Comparison of ENCODE assay signal across 6 cellular contexts in the genomic region with DNA sequence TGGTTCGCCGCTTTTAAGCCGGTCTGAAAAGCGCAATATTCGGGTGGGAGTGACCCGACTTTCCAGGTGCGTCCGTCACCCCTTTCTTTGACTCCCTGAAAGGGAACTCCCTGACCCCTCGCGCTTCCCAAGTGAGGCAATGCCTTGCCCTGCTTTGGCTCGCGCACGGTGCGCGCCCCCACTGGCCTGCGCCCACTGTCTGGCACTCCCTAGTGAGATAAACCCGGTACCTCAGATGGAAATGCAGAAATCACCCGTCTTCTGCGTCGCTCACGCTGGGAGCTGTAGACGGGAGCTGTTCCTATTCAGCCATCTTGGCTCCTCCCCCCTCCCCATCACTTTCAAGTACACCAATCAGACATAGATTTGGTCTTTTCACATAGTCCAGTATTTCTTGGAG.
DNase-seq lines count a peak whose midpoint lies in the region; ATAC-seq, FAIRE-seq and TF ChIP-seq lines count a peak whose summit lies in the region.
"Not testable (repeated sequence)": the region's sequence is repeated elsewhere in the genome, so short reads cannot be mapped to it uniquely, and the experiment has no call there.

No MANE protein-coding gene starts in this region.

- H3K36me3 Mint-ChIP-seq in H9 (ENCODE audit: insufficient read depth in 1 of 3, low read depth in 3 of 3), result peaks cover 10 to 11% (median 10%) of the 10 kb centered on the region in 3 experiments
- H3K36me3 Mint-ChIP-seq in nephron progenitor cell (ENCODE audit: low read depth), result not testable (repeated sequence)

- not testable (repeated sequence) for TF ChIP-seq RAD21 in K562 (CRISPR knock-in tag; conservative IDR thresholded peaks at IDR 0.05 in 1 of 2, IDR thresholded peaks at IDR 0.05 in 1 of 2)

- H3K9ac ChIP-seq in H9 (ENCODE audit: extremely low read depth, insufficient read length, low read length) (peak overlapping the region; percentile 37), HUES64 (ENCODE audit: low read depth, low read length) (peak overlapping the region; percentile 36; the same call in 1 of the 2 replicates)
- not testable (repeated sequence) for H3K9ac ChIP-seq in K562 (ENCODE audit: insufficient read depth in 1 of 2, low read depth in 2 of 2, low read length in 2 of 2)

- not testable (repeated sequence) for FAIRE-seq in K562 (lab: Jason Lieb, UNC)

- ATAC-seq in K562, result not testable (repeated sequence)
- ATAC-seq in foreskin keratinocyte, result peak; percentile 60

- H3K79me1 ChIP-seq in H9 (ENCODE audit: insufficient read depth, low read depth, low read length, poor library complexity, severe bottlenecking), result not testable (repeated sequence)

- H3K23ac ChIP-seq in H9 (ENCODE audit: insufficient read length, low read depth, low read length), result not testable (repeated sequence)

- H4K8ac ChIP-seq in H9 (replicated peaks; ENCODE audit: insufficient read length, low read depth, low read length), result not testable (repeated sequence)

- not testable (repeated sequence) for H3K4ac ChIP-seq in H9 (ENCODE audit: low read depth, low read length)

- H2AFZ ChIP-seq in H9 (ENCODE audit: low read length); K562 (ENCODE audit: low read depth, low read length): not testable (repeated sequence)

- peaks cover 12 to 27% of the 10 kb centered on the region in 2 experiments for H3K4me1 Mint-ChIP-seq in H9
- peaks cover 32% of the 10 kb centered on the region for H3K4me1 Mint-ChIP-seq in nephron progenitor cell

- not testable (repeated sequence) for H3K56ac ChIP-seq in H9 (ENCODE audit: insufficient read length, low read depth, low read length)

- POLR2A ChIA-PET in K562 (lab: Yijun Ruan, JAX), result not testable (repeated sequence)

- intact Hi-C loops in K562 (cut with micrococcal nuclease), result loop anchor here (5.0 kb wide), 1 partner anchor 127 kb away; the partner anchor contains the start of gene DNAJC1

- WGBS in H9 (ENCODE audit: extremely low coverage, insufficient read length, low lambda C conversion rate), result no CpG with 5 or more reads among the region's 22 CpGs
- 90% methylated on average over 22 of the region's 22 CpGs for WGBS in HUES64
- 82% methylated on average over 2 of the region's 22 CpGs for WGBS in K562 (ENCODE audit: insufficient coverage, low coverage, missing lambda C conversion rate)

- H3K36me3 ChIP-seq in HUES64 (ENCODE audit: insufficient read depth, low read length); K562 (ENCODE audit: control insufficient read depth, insufficient read depth, low read length): not testable (repeated sequence)

- not testable (repeated sequence) for TF ChIP-seq POLR2A in K562 (conservative IDR thresholded peaks at IDR 0.05)

- H3K4me3 ChIP-seq in HUES64 (ENCODE audit: low read length), result peak overlapping the region; percentile 26; the same call in 1 of the 2 replicates
- H3K4me3 ChIP-seq in K562, result not testable (repeated sequence)

- H2BK12ac ChIP-seq in H9 (ENCODE audit: insufficient read length, low read depth, low read length), result not testable (repeated sequence)

- not testable (repeated sequence) for H4K5ac ChIP-seq in H9 (ENCODE audit: insufficient read length, low read depth, low read length)

- peak; percentile 30 for DNase-seq in ELF-1 (ENCODE audit: low read depth, low spot score)
- DNase-seq in H9; K562 (ENCODE audit: extremely low read depth in 1 of 4, low spot score in 3 of 4); foreskin keratinocyte; nephron progenitor cell: not testable (repeated sequence)

- not testable (repeated sequence) for H2BK15ac ChIP-seq in H9 (ENCODE audit: low read depth, low read length)

- H3K27me3 Mint-ChIP-seq in H9 (ENCODE audit: low read depth); nephron progenitor cell (ENCODE audit: low read depth, poor library complexity): not testable (repeated sequence)

- CTCF ChIA-PET in K562 (lab: Yijun Ruan, JAX; ENCODE audit: low intra/inter-chr PET ratio), result not testable (repeated sequence)

- not testable (repeated sequence) for H3K23me2 ChIP-seq in H9 (ENCODE audit: insufficient read length, low read depth, low read length, poor library complexity, severe bottlenecking)

- not testable (repeated sequence) for H3K27me3 ChIP-seq in H9 (ENCODE audit: insufficient read depth, low read length); HUES64 (ENCODE audit: insufficient read depth, low read length); K562 (ENCODE audit: control insufficient read depth in 2 of 2, insufficient read depth in 2 of 2, low read length in 2 of 2); foreskin keratinocyte

- H3K4me1 ChIP-seq in H9 (ENCODE audit: insufficient read depth, low read length); HUES64 (ENCODE audit: insufficient read depth, low read length); foreskin keratinocyte: not testable (repeated sequence)
- peaks cover 15 to 19% of the 10 kb centered on the region in 2 experiments for H3K4me1 ChIP-seq in K562 (replicated peaks in 1 of 2; ENCODE audit: control insufficient read depth in 2 of 2, insufficient read depth in 2 of 2, low read length in 2 of 2)

- not testable (repeated sequence) for H3K27ac ChIP-seq in H9 (ENCODE audit: insufficient read length, low read depth, low read length); HUES64 (ENCODE audit: low read depth, low read length); K562 (ENCODE audit: extremely low read depth, low read depth, low read length); foreskin keratinocyte

- not testable (repeated sequence) for H2BK20ac ChIP-seq in H9 (ENCODE audit: low read depth, low read length, poor library complexity, severe bottlenecking)

- not testable (repeated sequence) for H4K91ac ChIP-seq in H9 (ENCODE audit: insufficient read length, low read depth, low read length)

- peak overlapping the region; percentile 75 for H3K18ac ChIP-seq in H9 (ENCODE audit: insufficient read length, low read depth, low read length)

- not testable (repeated sequence) for H2AK5ac ChIP-seq in H9 (ENCODE audit: insufficient read length, low read length)

- H3K14ac ChIP-seq in H9 (ENCODE audit: insufficient read depth, low read length), result not testable (repeated sequence)

- not testable (repeated sequence) for H2BK120ac ChIP-seq in H9 (ENCODE audit: low read depth, low read length, poor library complexity, severe bottlenecking)

- H4K20me1 ChIP-seq in H9 (ENCODE audit: control insufficient read depth, insufficient read depth, insufficient read length); K562 (replicated peaks; ENCODE audit: control insufficient read depth, insufficient read depth, low read length): not testable (repeated sequence)

- H3K4me2 ChIP-seq in H9 (ENCODE audit: insufficient read depth, insufficient read length, low read length) (peak overlapping the region; percentile 17), K562 (ENCODE audit: insufficient read depth, low read length) (0 out of 2 replicates have a peak overlapping the region, but pooled peaks have one; percentile 32)

- in situ Hi-C loops in K562 (cut with MboI), result not testable (repeated sequence)

- H3K9me3 Mint-ChIP-seq in H9, result peaks cover 11% of the 10 kb centered on the region in 2 experiments
- peaks cover 27% of the 10 kb centered on the region for H3K9me3 Mint-ChIP-seq in nephron progenitor cell

- not testable (repeated sequence) for BruUV-seq in K562 (replicated peaks; lab: Mats Ljungman, UMichigan)

- H3K9me3 ChIP-seq in H9 (ENCODE audit: control insufficient read depth, low read depth, low read length); HUES64 (ENCODE audit: insufficient read depth, low read depth, low read length); K562 (replicated peaks; ENCODE audit: control insufficient read depth, insufficient read depth, low read depth, low read length): not testable (repeated sequence)

- not testable (repeated sequence) for H3K79me2 ChIP-seq in H9 (ENCODE audit: insufficient read depth, low read length); K562 (ENCODE audit: control insufficient read depth, insufficient read depth, low read length)

- not testable (repeated sequence) for TF ChIP-seq CTCF in H9 (conservative IDR thresholded peaks at IDR 0.05); K562 (IDR thresholded peaks at IDR 0.05 in 2 of 3, conservative IDR thresholded peaks at IDR 0.05 in 1 of 3; ENCODE audit: insufficient read depth in 2 of 3, low read depth in 1 of 3, low read length in 3 of 3); foreskin keratinocyte (conservative IDR thresholded peaks at IDR 0.05); nephron progenitor cell (IDR thresholded peaks at IDR 0.05)

- not testable (repeated sequence) for H3T11ph ChIP-seq in H9 (ENCODE audit: low read length)

- peak overlapping the region; percentile 36 to 54; a peak in 4 of 5 replicates for H3K4me3 Mint-ChIP-seq in H9
- peak overlapping the region; percentile 56 for H3K4me3 Mint-ChIP-seq in nephron progenitor cell

- H2BK5ac ChIP-seq in H9 (ENCODE audit: insufficient read length, low read length), result not testable (repeated sequence)

- H3K27ac Mint-ChIP-seq in H9, result peak overlapping the region in 1 of 3 experiments; percentile 61; a peak in 1 of 7 replicates
- H3K27ac Mint-ChIP-seq in nephron progenitor cell, result not testable (repeated sequence)

- TF ChIP-seq EP300 in K562 (IDR thresholded peaks at IDR 0.05; ENCODE audit: low read length), result not testable (repeated sequence)

- H3K9me1 ChIP-seq in K562 (ENCODE audit: control insufficient read depth, insufficient read depth, low read length), result not testable (repeated sequence)
